Comparison of ENCODE assay signal across 10 cellular contexts in genomic region chr6:33212857-33213165, GRCh38. TPM values are rescaled to one million over a fixed set of nuclear protein-coding genes. Genes with fewer than 3 reads are reported as not detected.
DNase-seq lines count a peak whose midpoint lies in the region; ATAC-seq and TF ChIP-seq lines count a peak whose summit lies in the region.
"Had no signal": no experiment of that assay in that cellular context is flagged by ENCODE, and none has a peak within 500 bp of the region (broad histone marks: within the 10 kb centered on the region; RNA-seq: fewer than 3 reads in every experiment).

No MANE protein-coding gene starts in this region.

- H3K27ac ChIP-seq in right atrium auricular region (peak overlapping the region in 1 of 2 donors; percentile 42), muscle layer of duodenum (ENCODE audit: low read length) (no peak overlapping the region), vagina (peak overlapping the region; percentile 59)

- no peak for TF ChIP-seq POLR2A in vagina (IDR thresholded peaks at IDR 0.05)

- H3K4me3 ChIP-seq in right atrium auricular region (peak overlapping the region; percentile 33 to 61), muscle layer of duodenum (ENCODE audit: low read depth in 1 of 2, low read length in 2 of 2) (peak overlapping the region; percentile 62 to 68), vagina (peak overlapping the region; percentile 46 to 55)

- intact Hi-C loops in left cardiac atrium (cut with DNase I) = loop anchor here in 1 of 2 donors (5.0 kb wide), 1 partner anchor 34 kb away; no protein-coding TSS in a partner anchor
- intact Hi-C loops in vagina (cut with DNase I) = no loop called here

- no peaks in the 10 kb centered on the region for H3K27me3 ChIP-seq in right atrium auricular region
- H3K27me3 ChIP-seq in muscle layer of duodenum (ENCODE audit: low read depth, low read length) = no peaks in the 10 kb centered on the region
- H3K27me3 ChIP-seq in vagina = no peaks in the 10 kb centered on the region

- H3K4me1 ChIP-seq in right atrium auricular region (peaks cover 0 to 26% of the 10 kb centered on the region in 2 donors), muscle layer of duodenum (ENCODE audit: control insufficient read depth in 1 of 2, insufficient read depth in 2 of 2, low read length in 2 of 2) (peaks cover 0 to 21% of the 10 kb centered on the region in 2 donors), vagina (peaks cover 22% of the 10 kb centered on the region)

- peak overlapping the region; percentile 88 for H3K4me3 Mint-ChIP-seq in chondrocyte (ENCODE audit: unreplicated experiment)

- H3K36me3 Mint-ChIP-seq in chondrocyte (ENCODE audit: low read depth) = peaks cover 9% of the 10 kb centered on the region

- H3K27ac Mint-ChIP-seq in chondrocyte (ENCODE audit: unreplicated experiment) = peak overlapping the region; percentile 63

- H3K9me3 Mint-ChIP-seq in chondrocyte (ENCODE audit: low read depth) = no peaks in the 10 kb centered on the region

- TF ChIP-seq CTCF in right atrium auricular region (IDR thresholded peaks at IDR 0.05) (no peak), chondrocyte (IDR thresholded peaks at IDR 0.05) (no peak), vagina (IDR thresholded peaks at IDR 0.05) (no peak)

- DNase-seq in right atrium auricular region (ENCODE audit: low spot score) (no peak), left cardiac atrium (no peak), chondrocyte (ENCODE audit: low spot score) (no peak), vagina (ENCODE audit: extremely low spot score in 2 of 2) (no peak), globus pallidus (ENCODE audit: low spot score) (no peak)
- DNase-seq in activated CD8-positive, alpha-beta memory T cell treated with anti-CD3 and anti-CD28 coated beads, Interleukin-2, amount 50 U/mL, for 48 hours = no peak
- DNase-seq: activated effector memory CD4-positive, alpha-beta T cell treated with Interleukin-2 at 50 U/mL for 16 hours; NCI-H748 treated with DMSO at 0.1 percent for 48 hours had no signal

- H3K27me3 Mint-ChIP-seq in chondrocyte (ENCODE audit: low read depth) = no peaks in the 10 kb centered on the region

- H3K9me3 ChIP-seq in right atrium auricular region (no peaks in the 10 kb centered on the region), muscle layer of duodenum (ENCODE audit: control insufficient read depth in 1 of 2, low read length in 2 of 2) (no peaks in the 10 kb centered on the region), vagina (no peaks in the 10 kb centered on the region)

- peaks cover 34% of the 10 kb centered on the region for H3K4me1 Mint-ChIP-seq in chondrocyte (ENCODE audit: low read depth)

- ATAC-seq in left cardiac atrium (no peak), GM19351 (IDR thresholded peaks at IDR 0.05; ENCODE audit: unreplicated experiment) (no peak)

- H3K36me3 ChIP-seq in right atrium auricular region (peaks cover 14% of the 10 kb centered on the region), muscle layer of duodenum (ENCODE audit: control insufficient read depth in 1 of 2, insufficient read depth in 2 of 2, low read length in 2 of 2) (peaks cover 14 to 21% of the 10 kb centered on the region in 2 donors), vagina (peaks cover 0 to 12% of the 10 kb centered on the region in 2 donors)

RNA-seq across cellular contexts. Expression of gene RING1, which starts 4.5 kb away (rescaled TPM):
- total RNA-seq in right atrium auricular region = 10 to 100 TPM in 1 of 2 donors, 1 to 10 TPM in 1; 7.5 to 13.9 TPM
- 10 to 100 TPM; 29.7 to 30.0 TPM for total RNA-seq in left cardiac atrium
- 42.8 to 49.7 TPM (median 44.5 TPM) in 3 replicates for total RNA-seq in chondrocyte
- total RNA-seq in vagina = 32.7 TPM

RNA-seq across cellular contexts. Expression of gene HSD17B8, which starts 8.4 kb away (rescaled TPM):
- total RNA-seq in right atrium auricular region (10 to 100 TPM; 10.3 to 31.4 TPM), left cardiac atrium (10 to 100 TPM; 13.3 to 14.3 TPM), chondrocyte (0.60 to 2.8 TPM (median 1.1 TPM) in 3 replicates), vagina (17.7 TPM)

RNA-seq across cellular contexts. Expression of gene SLC39A7, which starts 12.1 kb away (rescaled TPM):
- total RNA-seq in right atrium auricular region (10 to 100 TPM; 67.0 to 70.0 TPM), left cardiac atrium (100 to 1,000 TPM in 1 of 2 donors, 10 to 100 TPM in 1; 80.1 to 132 TPM), chondrocyte (222 to 238 TPM (median 225 TPM) in 3 replicates), vagina (36.3 TPM)

RNA-seq across cellular contexts. Expression of gene RXRB, which starts 12.3 kb away (rescaled TPM):
- total RNA-seq in right atrium auricular region (10 to 100 TPM; 17.1 to 17.4 TPM), left cardiac atrium (10 to 100 TPM; 32.5 to 39.5 TPM), chondrocyte (45.1 to 51.5 TPM (median 46.5 TPM) in 3 replicates), vagina (28.0 TPM)

RNA-seq across cellular contexts. Expression of gene COL11A2, which starts 20.5 kb away (rescaled TPM):
- total RNA-seq in right atrium auricular region (1 to 10 TPM in 1 of 2 donors, under 1 TPM in 1; 0.63 to 1.5 TPM), left cardiac atrium (1 to 10 TPM in 1 of 2 donors, under 1 TPM in 1; 0.94 to 1.3 TPM), chondrocyte (2.8 to 10.0 TPM (median 10.0 TPM) in 3 replicates), vagina (0.25 TPM)
